Comparison of ENCODE assay signal across 9 cellular contexts in the genomic region with DNA sequence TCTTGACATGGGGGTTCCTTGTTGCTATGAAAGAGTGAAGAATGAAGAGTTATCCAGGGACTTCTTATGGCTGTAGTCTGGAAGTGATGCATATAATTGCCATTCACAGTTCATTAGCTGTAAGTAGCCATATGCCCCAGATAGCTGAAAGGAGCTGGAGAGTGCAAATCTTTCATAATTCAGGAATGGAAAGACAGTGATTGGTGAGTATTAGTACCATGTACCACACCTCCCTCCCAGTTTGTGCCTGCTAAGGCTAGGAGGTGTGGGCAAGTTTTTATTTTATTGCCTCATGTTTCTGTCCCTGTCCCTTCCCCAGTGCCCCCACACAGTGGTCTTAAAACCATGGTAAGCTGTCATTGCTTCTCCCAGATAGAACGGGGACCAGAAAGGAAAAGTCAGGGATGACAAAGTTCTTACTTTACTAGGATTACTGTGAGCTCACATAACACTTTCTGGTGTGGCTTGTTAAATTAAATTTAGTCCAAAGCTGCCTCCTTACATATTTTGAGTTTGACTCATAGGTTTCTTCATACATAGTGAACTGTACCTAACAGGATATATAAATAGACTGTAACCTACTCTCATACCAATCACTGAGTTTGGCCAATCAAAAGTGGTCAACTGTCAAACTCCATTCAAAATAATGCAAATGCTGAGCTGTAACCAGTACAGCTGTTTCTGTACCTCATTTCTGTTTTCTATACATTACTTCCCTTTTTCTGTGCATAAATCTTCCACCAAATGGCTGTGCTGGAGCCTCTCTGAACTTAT.
DNase-seq lines count a peak whose midpoint lies in the region; ATAC-seq, FAIRE-seq and TF ChIP-seq lines count a peak whose summit lies in the region.
"Had no signal": no experiment of that assay in that cellular context is flagged by ENCODE, and none has a peak within 500 bp of the region (broad histone marks: within the 10 kb centered on the region; RNA-seq: fewer than 3 reads in every experiment).

No MANE protein-coding gene starts in this region.

- TF ChIP-seq CTCF in GM20000 (IDR thresholded peaks at IDR 0.05; ENCODE audit: extremely low read depth, missing control alignments), result no peak
- no peak for TF ChIP-seq CTCF in Calu3 (IDR thresholded peaks at IDR 0.05; ENCODE audit: unreplicated experiment)

- no peak overlapping the region for H3K27ac Mint-ChIP-seq in Calu3 (ENCODE audit: unreplicated experiment)

- DNase-seq in RCC 7860 (ENCODE audit: low spot score) (peak; percentile 72), renal cortical epithelial cell (ENCODE audit: low read depth) (peak; percentile 53), AML-193 (lab: John Stamatoyannopoulos, UW) (no peak), RPMI8226 (no peak), GM20000 (ENCODE audit: low spot score) (no peak), Calu3 (no peak)
- DNase-seq: stimulated activated CD4-positive, alpha-beta T cell treated with anti-CD3 and anti-CD28 coated beads, Interleukin-12 subunit alpha, Interleukin-12 subunit beta, amount 100 ng/mL, for 4 hours had no signal

- H3K4me1 Mint-ChIP-seq in Calu3 (ENCODE audit: low read depth, unreplicated experiment), result peaks cover 18% of the 10 kb centered on the region

- intact Hi-C loops in Calu3 (cut with micrococcal nuclease; ENCODE audit: unreplicated experiment), result no loop called here

- ATAC-seq in GM19372 (IDR thresholded peaks at IDR 0.05; ENCODE audit: low read depth, unreplicated experiment), result peak; percentile 76
- ATAC-seq in HG03060 (IDR thresholded peaks at IDR 0.05; ENCODE audit: low read depth, unreplicated experiment), result peak; percentile 77

- CTCF ChIA-PET in Calu3 (lab: Charles Lee), result interaction anchor here (0.7 to 0.9 kb wide), 2 partner anchors 14 to 182 kb away, joined by 3 read pairs; no protein-coding TSS in a partner anchor

- H3K36me3 Mint-ChIP-seq in Calu3 (ENCODE audit: insufficient read depth, unreplicated experiment), result no peaks in the 10 kb centered on the region

- no TSS peak for BruUV-seq in Calu3 (replicated peaks; lab: Mats Ljungman, UMichigan)

- no peaks in the 10 kb centered on the region for H3K27me3 Mint-ChIP-seq in Calu3 (ENCODE audit: unreplicated experiment)

- FAIRE-seq in RCC 7860 (lab: Jason Lieb, UNC), result peak; percentile 69

- no peak overlapping the region for H3K4me3 Mint-ChIP-seq in Calu3 (ENCODE audit: low read depth, unreplicated experiment)

- no peaks in the 10 kb centered on the region for H3K9me3 Mint-ChIP-seq in Calu3 (ENCODE audit: low read depth, unreplicated experiment)

Comparison
In these comparisons a context has a peak if more than half of its experiments do, and no peak if none do; other contexts are left out.
1. DNase-seq: peak in RCC 7860 (single experiment) and renal cortical epithelial cell (single experiment); none in AML-193 (0 of 2), RPMI8226 (single experiment), GM20000 (single experiment) and Calu3 (single experiment).